Comparison of ENCODE assay signal across 12 cellular contexts in the genomic region with DNA sequence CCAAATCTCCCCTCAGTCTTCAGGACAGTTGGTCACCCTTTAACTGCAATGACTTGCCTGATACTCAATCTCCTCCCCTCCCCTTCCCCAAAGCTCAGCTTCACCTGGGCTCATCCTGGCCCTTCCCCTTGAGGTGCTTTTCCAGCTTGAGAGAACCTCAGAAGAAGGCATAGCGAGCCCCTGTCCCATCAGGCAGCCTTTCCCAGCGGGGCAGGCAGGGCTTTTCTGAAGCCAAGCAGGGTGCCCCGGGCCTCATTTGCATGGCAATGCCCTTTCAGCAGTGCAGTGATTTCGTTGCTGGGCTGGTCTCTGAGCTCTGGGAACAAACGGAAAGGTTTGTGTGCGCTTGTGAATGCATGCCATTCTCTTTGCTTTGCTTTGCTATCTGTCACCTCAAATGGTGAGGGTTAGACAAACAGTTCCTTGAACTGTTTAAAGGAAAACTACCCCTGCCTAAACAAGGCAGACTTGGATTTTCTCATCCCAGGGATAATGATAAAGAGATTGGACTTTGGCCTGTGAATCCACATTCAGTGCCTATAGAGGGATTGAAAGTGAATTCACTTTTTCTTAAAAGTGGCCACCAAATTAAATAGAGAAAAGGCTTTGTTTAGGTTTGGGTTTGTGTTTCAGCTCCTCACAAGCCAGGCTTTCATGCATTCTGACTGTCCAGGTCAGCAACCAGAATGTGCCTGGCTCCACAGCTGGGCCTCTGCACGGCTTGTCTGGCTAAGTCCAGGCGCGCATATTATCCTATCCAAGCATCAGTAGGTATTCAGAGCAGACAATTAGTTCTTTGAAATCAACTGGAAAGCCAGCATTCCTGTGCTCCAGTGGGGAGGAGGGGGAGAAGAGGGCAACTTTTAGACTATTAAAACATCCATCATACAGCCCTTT.
DNase-seq lines count a peak whose midpoint lies in the region; ATAC-seq, FAIRE-seq and TF ChIP-seq lines count a peak whose summit lies in the region.
"Had no signal": no experiment of that assay in that cellular context is flagged by ENCODE, and none has a peak within 500 bp of the region (broad histone marks: within the 10 kb centered on the region; RNA-seq: fewer than 3 reads in every experiment).

No MANE protein-coding gene starts in this region.

- peaks cover 3% of the 10 kb centered on the region for H3K9me3 Mint-ChIP-seq in stimulated activated effector memory CD8-positive, alpha-beta T cell treated with anti-CD3 and anti-CD28 coated beads, Interleukin-12 subunit alpha, Interleukin-12 subunit beta, amount 100 ng/mL, for 72 hours

- dilution Hi-C loops in mammary epithelial cell (cut with HindIII; ENCODE audit: low sequenced_read_pairs) = no loop called here

- H4K20me1 ChIP-seq in mammary epithelial cell (ENCODE audit: insufficient read depth, low read length) = no peaks in the 10 kb centered on the region

- DNase-seq in DMS53 (lab: John Stamatoyannopoulos, UW) (peak; percentile 40), DMS53 treated with DMSO at 0.1 percent for 48 hours (lab: John Stamatoyannopoulos, UW; ENCODE audit: unreplicated experiment) (no peak), mammary epithelial cell (peak; percentile 33), small intestine (peak; percentile 11), T-helper 2 cell (no peak)
- no peak for DNase-seq in stimulated activated effector memory CD8-positive, alpha-beta T cell treated with anti-CD3 and anti-CD28 coated beads, Interleukin-12 subunit alpha, Interleukin-12 subunit beta, amount 100 ng/mL, for 72 hours (ENCODE audit: low spot score in 2 of 2)
- DNase-seq: DMS153; effector memory CD4-positive, alpha-beta T cell had no signal

- peak overlapping the region; percentile 60 for H2AFZ ChIP-seq in mammary epithelial cell (ENCODE audit: low read depth, low read length)

- H3K27me3 ChIP-seq in mammary epithelial cell (ENCODE audit: insufficient read depth, low read length) (no peaks in the 10 kb centered on the region), layer of hippocampus (ENCODE audit: control insufficient read depth, insufficient read depth, low read length) (no peaks in the 10 kb centered on the region), small intestine (ENCODE audit: control insufficient read depth in 2 of 2, insufficient read depth in 2 of 2, low read length in 2 of 2) (no peaks in the 10 kb centered on the region)
- H3K27me3 ChIP-seq: upper lobe of left lung had no signal

- ATAC-seq in HG02981 (IDR thresholded peaks at IDR 0.05; ENCODE audit: unreplicated experiment) = no peak
- ATAC-seq in stimulated activated effector memory CD8-positive, alpha-beta T cell treated with anti-CD3 and anti-CD28 coated beads, Interleukin-12 subunit alpha, Interleukin-12 subunit beta, amount 100 ng/mL, for 72 hours = no peak
- ATAC-seq: GM12878 had no signal

- H3K36me3 ChIP-seq in mammary epithelial cell (ENCODE audit: insufficient read depth, low read length) (no peaks in the 10 kb centered on the region), small intestine (ENCODE audit: control insufficient read depth in 2 of 2, insufficient read depth in 2 of 2, low read length in 2 of 2) (no peaks in the 10 kb centered on the region)
- H3K36me3 ChIP-seq: upper lobe of left lung had no signal

- H3K4me1 Mint-ChIP-seq in stimulated activated effector memory CD8-positive, alpha-beta T cell treated with anti-CD3 and anti-CD28 coated beads, Interleukin-12 subunit alpha, Interleukin-12 subunit beta, amount 100 ng/mL, for 72 hours = no peaks in the 10 kb centered on the region

- H3K4me3 ChIP-seq in mammary epithelial cell (replicated peaks in 1 of 3; ENCODE audit: insufficient read depth in 1 of 3, low read depth in 2 of 3, low read length in 3 of 3) (no peak overlapping the region), small intestine (ENCODE audit: low read depth in 1 of 2, low read length in 2 of 2) (no peak overlapping the region)
- H3K4me3 ChIP-seq: GM12878, upper lobe of left lung had no signal

- H3K27ac Mint-ChIP-seq in stimulated activated effector memory CD8-positive, alpha-beta T cell treated with anti-CD3 and anti-CD28 coated beads, Interleukin-12 subunit alpha, Interleukin-12 subunit beta, amount 100 ng/mL, for 72 hours = no peak overlapping the region

- no peaks in the 10 kb centered on the region for H3K9me3 ChIP-seq in mammary epithelial cell (replicated peaks; ENCODE audit: insufficient read depth, low read length)
- no peaks in the 10 kb centered on the region for H3K9me3 ChIP-seq in small intestine (ENCODE audit: control insufficient read depth, low read depth)
- H3K9me3 ChIP-seq: upper lobe of left lung had no signal

- no peak overlapping the region for H3K9ac ChIP-seq in mammary epithelial cell (ENCODE audit: insufficient read depth, low read length)

- H3K27ac ChIP-seq in mammary epithelial cell (ENCODE audit: insufficient read depth, low read depth, low read length) (no peak overlapping the region), layer of hippocampus (ENCODE audit: low read depth, low read length) (peak overlapping the region; percentile 75), small intestine (ENCODE audit: low read depth in 1 of 2, low read length in 1 of 2) (no peak overlapping the region)

- no peak overlapping the region for H3K4me3 Mint-ChIP-seq in stimulated activated effector memory CD8-positive, alpha-beta T cell treated with anti-CD3 and anti-CD28 coated beads, Interleukin-12 subunit alpha, Interleukin-12 subunit beta, amount 100 ng/mL, for 72 hours

- H3K36me3 Mint-ChIP-seq in stimulated activated effector memory CD8-positive, alpha-beta T cell treated with anti-CD3 and anti-CD28 coated beads, Interleukin-12 subunit alpha, Interleukin-12 subunit beta, amount 100 ng/mL, for 72 hours = no peaks in the 10 kb centered on the region

- WGBS in mammary epithelial cell (ENCODE audit: low coverage, missing lambda C conversion rate) = 44% methylated on average over 9 of the region's 9 CpGs
- 39 to 70% (median 46%) methylated on average over 9 of the region's 9 CpGs for WGBS in small intestine, 3 donors

- no TSS peak for BruUV-seq in mammary epithelial cell (replicated peaks; lab: Mats Ljungman, UMichigan)

- intact Hi-C loops in mammary epithelial cell (cut with micrococcal nuclease) = no loop called here

- in situ Hi-C loops in mammary epithelial cell (cut with MboI; ENCODE audit: low sequenced_read_pairs in 2 of 2) = no loop called here

- H3K4me2 ChIP-seq in mammary epithelial cell (ENCODE audit: insufficient read depth, low read depth, low read length) = no peak overlapping the region

- TF ChIP-seq CTCF in mammary epithelial cell (conservative IDR thresholded peaks at IDR 0.05 in 1 of 2, IDR thresholded peaks at IDR 0.05 in 1 of 2; ENCODE audit: extremely low read depth in 1 of 2, insufficient read depth in 1 of 2, low read depth in 1 of 2, low read length in 2 of 2) = no peak

- H3K4me1 ChIP-seq in mammary epithelial cell (ENCODE audit: insufficient read depth, low read length) (peaks cover 12% of the 10 kb centered on the region), small intestine (ENCODE audit: control insufficient read depth in 2 of 2, insufficient read depth in 1 of 2, low read depth in 1 of 2, low read length in 1 of 2) (no peaks in the 10 kb centered on the region)

- no peak for FAIRE-seq in small intestine (lab: Jason Lieb, UNC)
- FAIRE-seq: GM12878 had no signal

- CTCF ChIA-PET in mammary epithelial cell (lab: Charles Lee; ENCODE audit: low non-redundant PET) = interaction anchor here (0.7 kb wide), 1 partner anchor 450 kb away, joined by 27 read pairs; no protein-coding TSS in a partner anchor

- no peaks in the 10 kb centered on the region for H3K79me2 ChIP-seq in mammary epithelial cell (ENCODE audit: insufficient read depth, low read length)

Comparison
In these comparisons a context has a peak if more than half of its experiments do, and no peak if none do; other contexts are left out.
1. DNase-seq: peak in DMS53 (single experiment), mammary epithelial cell (single experiment) and small intestine (single experiment); none in DMS53 treated with DMSO at 0.1 percent for 48 hours (single experiment), T-helper 2 cell (0 of 5) and stimulated activated effector memory CD8-positive, alpha-beta T cell treated with anti-CD3 and anti-CD28 coated beads, Interleukin-12 subunit alpha, Interleukin-12 subunit beta, amount 100 ng/mL, for 72 hours (0 of 2).